In genomic region chr1:170483041-170483440, GRCh38 we compare ENCODE assay signal across 20 cellular contexts.
"Had no signal": no experiment of that assay in that cellular context is flagged by ENCODE, and none has a peak within 500 bp of the region (broad histone marks: within the 10 kb centered on the region; RNA-seq: fewer than 3 reads in every experiment).

No MANE protein-coding gene starts in this region.

- H3K4me3 ChIP-seq: ascending aorta, cardiac muscle cell, spleen had no signal

- H3K4me3 Mint-ChIP-seq: activated CD4-positive, alpha-beta memory T cell treated with anti-CD3 and anti-CD28 coated beads for 36 hours; activated T-cell treated with anti-CD3 and anti-CD28 coated beads, Interleukin-2, amount 50 U/mL, for 72 hours; naive thymus-derived CD4-positive, alpha-beta T cell; stimulated activated memory B cell treated with anti-CD40 and anti-IgM and Interleukin-4, amounts not matched to agents 10 μg/mL and 1 μg/mL and 100 μg/mL, for 72 hours; T-helper 2 cell treated with Interferon-gamma antibody and Interleukin-4, amounts not matched to agents 5 μg/mL and 100 μg/mL, for 36 hours had no signal

- H3K27me3 ChIP-seq: ascending aorta, cardiac muscle cell, neutrophil had no signal

- H3K27ac Mint-ChIP-seq: activated CD4-positive, alpha-beta memory T cell treated with anti-CD3 and anti-CD28 coated beads for 36 hours; activated T-cell treated with anti-CD3 and anti-CD28 coated beads, Interleukin-2, amount 50 U/mL, for 72 hours; naive thymus-derived CD4-positive, alpha-beta T cell; progenitor cell of endocrine pancreas; stimulated activated memory B cell treated with anti-CD40 and anti-IgM and Interleukin-4, amounts not matched to agents 10 μg/mL and 1 μg/mL and 100 μg/mL, for 72 hours; T-helper 2 cell treated with Interferon-gamma antibody and Interleukin-4, amounts not matched to agents 5 μg/mL and 100 μg/mL, for 36 hours had no signal

- H3K27me3 Mint-ChIP-seq: progenitor cell of endocrine pancreas had no signal

- H3K27ac ChIP-seq: ascending aorta, cardiac muscle cell, neutrophil, spleen had no signal

- H3K36me3 Mint-ChIP-seq: activated CD4-positive, alpha-beta memory T cell treated with anti-CD3 and anti-CD28 coated beads for 36 hours; stimulated activated memory B cell treated with anti-CD40 and anti-IgM and Interleukin-4, amounts not matched to agents 10 μg/mL and 1 μg/mL and 100 μg/mL, for 72 hours had no signal

- H3K9me3 ChIP-seq: ascending aorta, neutrophil had no signal

- FAIRE-seq: colon, endothelial cell of umbilical vein had no signal

- H3K4me1 Mint-ChIP-seq: naive thymus-derived CD4-positive, alpha-beta T cell; stimulated activated memory B cell treated with anti-CD40 and anti-IgM and Interleukin-4, amounts not matched to agents 10 μg/mL and 1 μg/mL and 100 μg/mL, for 72 hours had no signal

- H3K9me3 Mint-ChIP-seq: activated CD4-positive, alpha-beta memory T cell treated with anti-CD3 and anti-CD28 coated beads for 36 hours; activated T-cell treated with anti-CD3 and anti-CD28 coated beads, Interleukin-2, amount 50 U/mL, for 72 hours; stimulated activated memory B cell treated with anti-CD40 and anti-IgM and Interleukin-4, amounts not matched to agents 10 μg/mL and 1 μg/mL and 100 μg/mL, for 72 hours; T-helper 2 cell treated with Interferon-gamma antibody and Interleukin-4, amounts not matched to agents 5 μg/mL and 100 μg/mL, for 36 hours had no signal

- H3K36me3 ChIP-seq: ascending aorta, cardiac muscle cell, neutrophil, spleen had no signal

- H3K4me1 ChIP-seq: ascending aorta, spleen had no signal

- DNase-seq: activated CD4-positive, alpha-beta memory T cell treated with anti-CD3 and anti-CD28 coated beads for 36 hours; activated CD4-positive, alpha-beta T cell treated with anti-CD3 and anti-CD28 coated beads for 1 hour; activated naive CD4-positive, alpha-beta T cell; activated T-cell treated with anti-CD3 and anti-CD28 coated beads, Interleukin-2, amount 50 U/mL, for 72 hours; head of caudate nucleus; left colon; naive thymus-derived CD4-positive, alpha-beta T cell; right cardiac atrium; spleen; stimulated activated CD4-positive, alpha-beta T cell treated with anti-CD3 and anti-CD28 coated beads, Interleukin-1b, Interleukin-23, amount 100 ng/mL, for 48 hours; substantia nigra; trophoblast cell had no signal
